In the genomic region with DNA sequence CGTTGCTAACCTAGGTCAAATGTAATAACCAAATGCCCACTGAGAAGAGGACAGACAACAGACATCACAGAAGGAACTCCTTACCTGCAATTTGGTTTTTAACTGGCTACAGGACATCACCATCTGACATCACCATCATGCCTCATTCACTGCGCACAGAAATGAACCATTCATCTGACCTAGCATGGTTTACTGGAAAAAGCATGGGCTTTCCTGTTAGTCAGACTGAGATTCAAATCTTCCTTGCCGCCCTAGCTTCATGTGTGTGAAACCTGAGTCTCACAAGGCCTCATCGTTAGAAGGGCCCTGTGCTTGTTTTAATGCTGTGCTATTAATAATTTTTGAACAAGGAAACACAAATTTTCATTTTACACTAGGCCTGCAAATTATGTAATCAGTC, we compare ENCODE assay signal across 10 cellular contexts. TPM values are rescaled to one million over a fixed set of nuclear protein-coding genes. Genes with fewer than 3 reads are reported as not detected.
DNase-seq lines count a peak whose midpoint lies in the region; ATAC-seq, FAIRE-seq and TF ChIP-seq lines count a peak whose summit lies in the region.
"Had no signal": no experiment of that assay in that cellular context is flagged by ENCODE, and none has a peak within 500 bp of the region (broad histone marks: within the 10 kb centered on the region; RNA-seq: fewer than 3 reads in every experiment).

No MANE protein-coding gene starts in this region.

- POLR2A ChIA-PET in GM12878 (lab: Charles Lee), result interaction anchor here (2.1 to 4.7 kb wide), 3 partner anchors 10 to 40 kb away, joined by 4 to 19 read pairs (median 15); no protein-coding TSS in a partner anchor

- SMC1A ChIA-PET in GM12878 (lab: Charles Lee; ENCODE audit: uncharacterized antibody, unreplicated experiment), result interaction anchor here (0.7 to 2.7 kb wide), 3 partner anchors 21 to 40 kb away, joined by 3 to 15 read pairs (median 3); a partner anchor contains a TSS

- H3K9me3 Mint-ChIP-seq in osteocyte (ENCODE audit: unreplicated experiment), result no peaks in the 10 kb centered on the region

- no peak for TF ChIP-seq RAD21 in GM12878 (IDR thresholded peaks at IDR 0.05; ENCODE audit: insufficient read depth, low read depth, low read length)

- FAIRE-seq in GM12878 (lab: Jason Lieb, UNC), result no peak

- H3K27me3 Mint-ChIP-seq in osteocyte (ENCODE audit: unreplicated experiment), result peaks cover 6% of the 10 kb centered on the region

- peaks cover 0 to 6% (median 0%) of the 10 kb centered on the region in 11 experiments; a peak in 2 of 22 replicates for H4K20me1 ChIP-seq in BLaER1 treated with 17β-estradiol and CSF1 and Interleukin-3, amounts not matched to agents 10 nM and 100 nM
- H4K20me1 ChIP-seq in Loucy (ENCODE audit: insufficient read depth, low read length, poor library complexity, severe bottlenecking) (no peaks in the 10 kb centered on the region), GM12878 (ENCODE audit: control insufficient read depth, insufficient read depth) (no peaks in the 10 kb centered on the region)

- RAD21 ChIA-PET in GM12878 (lab: Charles Lee; ENCODE audit: unreplicated experiment), result interaction anchor here (1.0 to 1.6 kb wide), 2 partner anchors 18 to 24 kb away, joined by 3 to 6 read pairs; no protein-coding TSS in a partner anchor

- no peaks in the 10 kb centered on the region for H3K36me3 ChIP-seq in BLaER1 treated with 17β-estradiol and CSF1 and Interleukin-3, amounts not matched to agents 10 nM and 100 nM
- H3K36me3 ChIP-seq in Loucy (ENCODE audit: insufficient read depth, low read length), result no peaks in the 10 kb centered on the region
- no peaks in the 10 kb centered on the region for H3K36me3 ChIP-seq in GM12878 (ENCODE audit: control insufficient read depth in 2 of 2, insufficient read depth in 2 of 2, low read length in 1 of 2)

- peaks cover 31 to 46% (median 40%) of the 10 kb centered on the region in 10 experiments for H3K4me1 ChIP-seq in BLaER1 treated with 17β-estradiol and CSF1 and Interleukin-3, amounts not matched to agents 10 nM and 100 nM
- H3K4me1 ChIP-seq in Loucy (ENCODE audit: insufficient read depth, low read length, poor library complexity, severe bottlenecking) (peaks cover 43% of the 10 kb centered on the region), GM12878 (ENCODE audit: control insufficient read depth, insufficient read depth, low read length) (peaks cover 6% of the 10 kb centered on the region)

- 0 out of 2 replicates have a peak overlapping the region, but pooled peaks have one; percentile 28 for H2AFZ ChIP-seq in Loucy (ENCODE audit: low read length)
- peak overlapping the region; percentile 89 for H2AFZ ChIP-seq in GM12878 (ENCODE audit: control insufficient read depth, low read depth, low read length)

- no peaks in the 10 kb centered on the region for H3K27me3 ChIP-seq in BLaER1 treated with 17β-estradiol and CSF1 and Interleukin-3, amounts not matched to agents 10 nM and 100 nM
- H3K27me3 ChIP-seq in Loucy (ENCODE audit: insufficient read depth, low read length, poor library complexity, severe bottlenecking) (no peaks in the 10 kb centered on the region), GM12878 (replicated peaks in 1 of 2; ENCODE audit: control insufficient read depth in 2 of 2, insufficient read depth in 2 of 2, low read length in 1 of 2) (no peaks in the 10 kb centered on the region)

- intact Hi-C loops in GM12878 (cut with micrococcal nuclease; ENCODE audit: unreplicated experiment), result no loop called here

- H3K4me3 ChIP-seq in BLaER1 treated with 17β-estradiol and CSF1 and Interleukin-3, amounts not matched to agents 10 nM and 100 nM, result peak overlapping the region in 6 of 10 experiments; percentile 60 to 83 (median 66); a peak in 10 of 20 replicates
- peak overlapping the region; percentile 80 for H3K4me3 ChIP-seq in Loucy (ENCODE audit: low read length, poor library complexity, severe bottlenecking)
- H3K4me3 ChIP-seq in GM12878, result peak overlapping the region; percentile 77; the same call in 1 of the 2 replicates

- peak overlapping the region; percentile 57 to 90 (median 77); a peak in 21 of 22 replicates for H3K4me2 ChIP-seq in BLaER1 treated with 17β-estradiol and CSF1 and Interleukin-3, amounts not matched to agents 10 nM and 100 nM
- H3K4me2 ChIP-seq in Loucy (ENCODE audit: low read depth, low read length, poor library complexity, severe bottlenecking) (peak overlapping the region; percentile 79), GM12878 (ENCODE audit: control insufficient read depth, insufficient read depth) (peak overlapping the region; percentile 85)

- CTCF ChIA-PET in GM12878 (lab: Yijun Ruan, JAX), result interaction anchor here (0.9 to 2.1 kb wide), 5 partner anchors 18 to 227 kb away, joined by 3 to 11 read pairs (median 3); no protein-coding TSS in a partner anchor

- no TSS peak for BruUV-seq in GM12878 (replicated peaks; lab: Mats Ljungman, UMichigan)

- H3K79me2 ChIP-seq in Loucy (ENCODE audit: insufficient read depth, low read length) (peaks cover 23% of the 10 kb centered on the region), GM12878 (ENCODE audit: control insufficient read depth, insufficient read depth, low read length) (peaks cover 20% of the 10 kb centered on the region)

- 1% methylated on average over 4 of the region's 4 CpGs for WGBS in GM12878 (ENCODE audit: insufficient coverage, insufficient replicate concordance, low lambda C conversion rate, missing lambda C conversion rate)

- TF ChIP-seq CTCF in Loucy (conservative IDR thresholded peaks at IDR 0.05; ENCODE audit: low read length), result no peak
- TF ChIP-seq CTCF in GM12878 (IDR thresholded peaks at IDR 0.05 in 2 of 3, conservative IDR thresholded peaks at IDR 0.05 in 1 of 3; ENCODE audit: control insufficient read depth in 2 of 3, extremely low read depth in 1 of 3, insufficient read depth in 1 of 3, low read depth in 3 of 3, low read length in 3 of 3), result no peak
- TF ChIP-seq CTCF in osteocyte (IDR thresholded peaks at IDR 0.05), result no peak

- no peaks in the 10 kb centered on the region for H3K9me2 ChIP-seq in Loucy (replicated peaks; ENCODE audit: low read depth, low read length)

- no peaks in the 10 kb centered on the region for H3K9me3 ChIP-seq in BLaER1 treated with 17β-estradiol and CSF1 and Interleukin-3, amounts not matched to agents 10 nM and 100 nM (replicated peaks in 1 of 11)
- H3K9me3 ChIP-seq in Loucy (ENCODE audit: insufficient read depth, low read depth, low read length), result no peaks in the 10 kb centered on the region
- no peaks in the 10 kb centered on the region for H3K9me3 ChIP-seq in GM12878 (replicated peaks; ENCODE audit: control insufficient read depth, insufficient read depth, low read length)

- H3F3A ChIP-seq in Loucy (ENCODE audit: low read depth), result 0 out of 2 replicates have a peak, but pooled peaks cover 3% of the 10 kb centered on the region

- in situ Hi-C loops in GM12878 (cut with MboI), result no loop called here

- peak overlapping the region in 5 of 11 experiments; percentile 1 to 64 (median 48); a peak in 6 of 22 replicates for H3K27ac ChIP-seq in BLaER1 treated with 17β-estradiol and CSF1 and Interleukin-3, amounts not matched to agents 10 nM and 100 nM
- H3K27ac ChIP-seq in GM12878 (ENCODE audit: control insufficient read depth, insufficient read depth), result peak overlapping the region; percentile 76; the same call in 1 of the 2 replicates

- ATAC-seq in GM12878, result no peak
- ATAC-seq in GM19328 (IDR thresholded peaks at IDR 0.05; ENCODE audit: unreplicated experiment), result no peak
- ATAC-seq in HG02798 (IDR thresholded peaks at IDR 0.05; ENCODE audit: poor library complexity, unreplicated experiment), result no peak
- no peak for ATAC-seq in GM19467 (IDR thresholded peaks at IDR 0.05; ENCODE audit: unreplicated experiment)

- peak overlapping the region in 5 of 11 experiments; percentile 59 to 78 (median 74); a peak in 6 of 22 replicates for H3K9ac ChIP-seq in BLaER1 treated with 17β-estradiol and CSF1 and Interleukin-3, amounts not matched to agents 10 nM and 100 nM
- peak overlapping the region; percentile 79 for H3K9ac ChIP-seq in Loucy (ENCODE audit: low read depth, low read length, poor library complexity, severe bottlenecking)
- H3K9ac ChIP-seq in GM12878 (ENCODE audit: control insufficient read depth, insufficient read depth, low read length), result 0 out of 2 replicates have a peak overlapping the region, but pooled peaks have one; percentile 7

- no peaks in the 10 kb centered on the region for H3K36me3 Mint-ChIP-seq in osteocyte (ENCODE audit: unreplicated experiment)

- no peak for TF ChIP-seq EP300 in GM12878 (IDR thresholded peaks at IDR 0.05; ENCODE audit: borderline replicate concordance in 1 of 2, control insufficient read depth in 1 of 2, low read depth in 2 of 2, low read length in 2 of 2)

- H3K4me3 Mint-ChIP-seq in osteocyte (ENCODE audit: unreplicated experiment), result peak overlapping the region; percentile 94

- H3K4me1 Mint-ChIP-seq in osteocyte (ENCODE audit: unreplicated experiment), result peaks cover 28% of the 10 kb centered on the region

- no peak for TF ChIP-seq POLR2A in GM12878 (IDR thresholded peaks at IDR 0.05; ENCODE audit: low read depth, low read length)

- H3K27ac Mint-ChIP-seq in osteocyte (ENCODE audit: unreplicated experiment), result peak overlapping the region; percentile 96

- DNase-seq in GM12878 (ENCODE audit: low read depth, low spot score), result no peak
- DNase-seq in osteocyte (ENCODE audit: extremely low spot score, unreplicated experiment), result no peak
- DNase-seq in COLO668 (lab: John Stamatoyannopoulos, UW; ENCODE audit: unreplicated experiment), result no peak
- DNase-seq: DMS153, NCI-H446 treated with DMSO at 0.1 percent for 48 hours had no signal

RNA-seq across cellular contexts. Expression of a gene that starts 1.1 kb away (rescaled TPM):
- total RNA-seq in GM12878 (2013; cell fraction: nucleolus; rRNA removed), result 109 and 114 TPM in 2 replicates
- total RNA-seq in GM12878 (2014; rRNA removed) (22.3 and 28.0 TPM in 2 replicates), GM12878 (2014; rRNA removed; fragmentation: Illumina TruSeq; extraction: Trizol) (33.6 and 34.2 TPM in 2 replicates), GM12878 (2021) (28.4 and 29.3 TPM in 2 replicates), osteocyte (26.8 and 28.4 TPM in 2 replicates)
- 16.0 TPM for polyA plus RNA-seq in GM12878 (2011; ENCODE audit: low read depth)
- polyA plus RNA-seq in GM12878 (2011; rRNA removed) (40.1 and 66.2 TPM in 2 replicates), GM12878 (2014; fragmentation: Illumina TruSeq; extraction: Trizol) (34.6 and 43.2 TPM in 2 replicates), GM12878 (2014; fragmentation: Nextera tagmentation; extraction: Ambion mirVana) (10 to 100 TPM; 64.6 to 73.8 TPM), GM12878 (2014; rRNA removed) (24.5 and 29.0 TPM in 2 replicates), GM12878 (2016; fragmentation: Nextera tagmentation; extraction: Ambion mirVana) (10 to 100 TPM; 73.8 to 81.0 TPM)
- polyA plus RNA-seq in GM12878 (2011; cell fraction: cytosol; rRNA removed), result 9.5 and 10.1 TPM in 2 replicates
- 31.6 and 35.0 TPM in 2 replicates for polyA plus RNA-seq in GM12878 (2011; cell fraction: nucleus; rRNA removed)
- polyA plus RNA-seq in GM12878 (2012), result 21.2 and 21.6 TPM in 2 replicates
- polyA minus RNA-seq in GM12878 (2011; rRNA and poly(A)+ RNA removed), result 25.7 and 29.2 TPM in 2 replicates
- 6.3 and 7.9 TPM in 2 replicates for polyA minus RNA-seq in GM12878 (2011; cell fraction: cytosol; rRNA and poly(A)+ RNA removed)
- 37.0 and 62.1 TPM in 2 replicates for polyA minus RNA-seq in GM12878 (2011; cell fraction: nucleus; rRNA and poly(A)+ RNA removed)

RNA-seq across cellular contexts. Expression of a gene that starts 22.7 kb away (rescaled TPM):
- total RNA-seq in GM12878 (2013; cell fraction: nucleolus; rRNA removed), result 4.8 and 8.3 TPM in 2 replicates
- total RNA-seq in GM12878 (2014; rRNA removed) (6.7 and 7.4 TPM in 2 replicates), GM12878 (2014; rRNA removed; fragmentation: Illumina TruSeq; extraction: Trizol) (9.7 and 10.8 TPM in 2 replicates), GM12878 (2021) (9.0 and 9.9 TPM in 2 replicates), osteocyte (17.3 and 18.2 TPM in 2 replicates)
- 5.4 TPM for polyA plus RNA-seq in GM12878 (2011; ENCODE audit: low read depth)
- polyA plus RNA-seq in GM12878 (2011; rRNA removed) (16.6 and 16.7 TPM in 2 replicates), GM12878 (2014; fragmentation: Illumina TruSeq; extraction: Trizol) (17.9 and 23.6 TPM in 2 replicates), GM12878 (2014; fragmentation: Nextera tagmentation; extraction: Ambion mirVana) (1 to 10 TPM; 3.3 to 8.9 TPM), GM12878 (2014; rRNA removed) (12.3 and 13.2 TPM in 2 replicates), GM12878 (2016; fragmentation: Nextera tagmentation; extraction: Ambion mirVana) (10 to 100 TPM; 13.2 to 13.3 TPM)
- 10.1 and 10.2 TPM in 2 replicates for polyA plus RNA-seq in GM12878 (2011; cell fraction: cytosol; rRNA removed)
- polyA plus RNA-seq in GM12878 (2011; cell fraction: nucleus; rRNA removed), result 14.2 and 18.5 TPM in 2 replicates
- polyA plus RNA-seq in GM12878 (2012), result 6.3 and 7.7 TPM in 2 replicates
- 5.4 and 6.3 TPM in 2 replicates for polyA minus RNA-seq in GM12878 (2011; rRNA and poly(A)+ RNA removed)
- 4.4 and 5.9 TPM in 2 replicates for polyA minus RNA-seq in GM12878 (2011; cell fraction: cytosol; rRNA and poly(A)+ RNA removed)
- polyA minus RNA-seq in GM12878 (2011; cell fraction: nucleus; rRNA and poly(A)+ RNA removed), result 4.2 and 10.0 TPM in 2 replicates
